In the genomic region with DNA sequence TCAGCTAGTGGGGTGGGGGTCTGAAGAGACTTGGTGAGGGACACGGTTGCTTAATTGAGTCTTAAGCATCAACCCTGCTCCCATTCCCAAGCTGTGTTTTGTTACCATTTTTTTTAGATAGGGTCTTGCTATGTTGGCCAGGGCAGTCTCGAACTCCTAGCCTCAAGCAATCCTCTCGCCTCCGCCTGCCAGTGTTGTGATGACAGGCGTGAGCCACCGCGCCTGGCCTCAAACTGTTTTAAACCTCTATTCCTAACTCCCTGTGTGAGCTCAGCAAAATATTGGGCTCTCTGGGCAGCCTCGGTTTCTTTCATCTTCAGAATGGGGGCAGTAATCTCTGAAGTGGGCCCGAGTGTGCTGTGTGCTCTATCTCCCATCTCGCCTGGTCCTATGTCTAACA, we compare ENCODE assay signal across 15 cellular contexts. TPM values are rescaled to one million over a fixed set of nuclear protein-coding genes. Genes with fewer than 3 reads are reported as not detected.
DNase-seq lines count a peak whose midpoint lies in the region; ATAC-seq and TF ChIP-seq lines count a peak whose summit lies in the region.
"Had no signal": no experiment of that assay in that cellular context is flagged by ENCODE, and none has a peak within 500 bp of the region (broad histone marks: within the 10 kb centered on the region; RNA-seq: fewer than 3 reads in every experiment).

No MANE protein-coding gene starts in this region.

- whole genome bisulfite sequencing in spleen, 5 donors = 84 to 93% (median 90%) methylated on average over 10 of the region's 10 CpGs

- H3K4me1 ChIP-seq in iPS-15b (ENCODE audit: control insufficient read depth, insufficient read depth, low read length) (peaks cover 20% of the 10 kb centered on the region), spleen (peaks cover 0 to 36% (median 11%) of the 10 kb centered on the region in 6 donors)

- H3K9me3 Mint-ChIP-seq in stimulated activated naive CD8-positive, alpha-beta T cell treated with anti-CD3 and anti-CD28 coated beads, Interleukin-15, Interleukin-2, amounts not matched to agents 100 ng/mL and 50 ng/mL, for 24 hours = no peaks in the 10 kb centered on the region
- H3K9me3 Mint-ChIP-seq in stimulated activated naive CD8-positive, alpha-beta T cell treated with anti-CD3 and anti-CD28 coated beads, Interleukin-15, amount 100 ng/mL, for 72 hours = no peaks in the 10 kb centered on the region
- no peaks in the 10 kb centered on the region for H3K9me3 Mint-ChIP-seq in IgD-negative memory B cell

- H3K4me3 Mint-ChIP-seq in stimulated activated naive CD8-positive, alpha-beta T cell treated with anti-CD3 and anti-CD28 coated beads, Interleukin-15, Interleukin-2, amounts not matched to agents 100 ng/mL and 50 ng/mL, for 24 hours = peak overlapping the region; percentile 27
- peak overlapping the region in 1 of 2 donors; percentile 21 for H3K4me3 Mint-ChIP-seq in stimulated activated naive CD8-positive, alpha-beta T cell treated with anti-CD3 and anti-CD28 coated beads, Interleukin-15, amount 100 ng/mL, for 72 hours
- H3K4me3 Mint-ChIP-seq in IgD-negative memory B cell = peak overlapping the region in 3 of 4 donors; percentile 28 to 65 (median 55)

- no peaks in the 10 kb centered on the region for H3K27me3 Mint-ChIP-seq in stimulated activated naive CD8-positive, alpha-beta T cell treated with anti-CD3 and anti-CD28 coated beads, Interleukin-15, Interleukin-2, amounts not matched to agents 100 ng/mL and 50 ng/mL, for 24 hours
- H3K27me3 Mint-ChIP-seq in stimulated activated naive CD8-positive, alpha-beta T cell treated with anti-CD3 and anti-CD28 coated beads, Interleukin-15, amount 100 ng/mL, for 72 hours = peaks cover 8% of the 10 kb centered on the region
- H3K27me3 Mint-ChIP-seq in IgD-negative memory B cell = peaks cover 2% of the 10 kb centered on the region

- no peak overlapping the region for H3K9ac ChIP-seq in iPS-15b (ENCODE audit: low read depth, low read length)

- H3K27ac Mint-ChIP-seq in stimulated activated naive CD8-positive, alpha-beta T cell treated with anti-CD3 and anti-CD28 coated beads, Interleukin-15, Interleukin-2, amounts not matched to agents 100 ng/mL and 50 ng/mL, for 24 hours = no peak overlapping the region
- H3K27ac Mint-ChIP-seq in stimulated activated naive CD8-positive, alpha-beta T cell treated with anti-CD3 and anti-CD28 coated beads, Interleukin-15, amount 100 ng/mL, for 72 hours = no peak overlapping the region
- peak overlapping the region in 1 of 3 donors; percentile 7 for H3K27ac Mint-ChIP-seq in IgD-negative memory B cell

- H3K27me3 ChIP-seq in iPS-15b (ENCODE audit: control insufficient read depth, insufficient read depth, low read length) = peaks cover 85% of the 10 kb centered on the region
- H3K27me3 ChIP-seq in spleen (replicated peaks in 1 of 7) = peaks cover 0 to 4% (median 0%) of the 10 kb centered on the region in 7 donors
- H3K27me3 ChIP-seq: suprapubic skin had no signal

- no peak for TF ChIP-seq POLR2A in spleen (IDR thresholded peaks at IDR 0.05)

- no peak overlapping the region for H3K27ac ChIP-seq in spleen
- H3K27ac ChIP-seq in substantia nigra (ENCODE audit: low read depth, low read length, poor library complexity, severe bottlenecking) = no peak overlapping the region
- H3K27ac ChIP-seq: cardiac muscle cell, suprapubic skin had no signal

- H3K9me3 ChIP-seq in iPS-15b (ENCODE audit: control insufficient read depth, insufficient read depth, low read length) = no peaks in the 10 kb centered on the region
- H3K9me3 ChIP-seq in spleen = no peaks in the 10 kb centered on the region
- H3K9me3 ChIP-seq: suprapubic skin had no signal

- H3K36me3 ChIP-seq in iPS-15b (ENCODE audit: control insufficient read depth, insufficient read depth, low read length) = no peaks in the 10 kb centered on the region
- no peaks in the 10 kb centered on the region for H3K36me3 ChIP-seq in spleen
- H3K36me3 ChIP-seq: cardiac muscle cell, suprapubic skin had no signal

- peak overlapping the region; percentile 63 for H3K4me3 ChIP-seq in iPS-15b (ENCODE audit: low read depth, low read length)
- no peak overlapping the region for H3K4me3 ChIP-seq in spleen

- no peaks in the 10 kb centered on the region for H3K36me3 Mint-ChIP-seq in stimulated activated naive CD8-positive, alpha-beta T cell treated with anti-CD3 and anti-CD28 coated beads, Interleukin-15, Interleukin-2, amounts not matched to agents 100 ng/mL and 50 ng/mL, for 24 hours (ENCODE audit: low read depth)
- H3K36me3 Mint-ChIP-seq in IgD-negative memory B cell = peaks cover 2% of the 10 kb centered on the region

- no peak for DNase-seq in stimulated activated naive CD8-positive, alpha-beta T cell treated with anti-CD3 and anti-CD28 coated beads, Interleukin-15, amount 100 ng/mL, for 72 hours
- DNase-seq in NCI-H2107 (lab: John Stamatoyannopoulos, UW) (no peak), spleen (no peak), substantia nigra (lab: John Stamatoyannopoulos, UW) (no peak), inferior parietal cortex (ENCODE audit: extremely low spot score) (no peak)
- DNase-seq: effector CD8-positive, alpha-beta T cell; GOT3; MM.1S; NCI-H1930; NCI-H524 treated with DMSO at 0.1 percent for 48 hours had no signal

- intact Hi-C loops in spleen (cut with DNase I; ENCODE audit: low total_unique reads) = no loop called here

- TF ChIP-seq CTCF in spleen (IDR thresholded peaks at IDR 0.05 in 8 of 11, conservative IDR thresholded peaks at IDR 0.05 in 3 of 11) = no peak

- ATAC-seq in stimulated activated naive CD8-positive, alpha-beta T cell treated with anti-CD3 and anti-CD28 coated beads, Interleukin-15, amount 100 ng/mL, for 72 hours = no peak

- peaks cover 9% of the 10 kb centered on the region for H3K4me1 Mint-ChIP-seq in stimulated activated naive CD8-positive, alpha-beta T cell treated with anti-CD3 and anti-CD28 coated beads, Interleukin-15, Interleukin-2, amounts not matched to agents 100 ng/mL and 50 ng/mL, for 24 hours (ENCODE audit: low read depth)
- H3K4me1 Mint-ChIP-seq in stimulated activated naive CD8-positive, alpha-beta T cell treated with anti-CD3 and anti-CD28 coated beads, Interleukin-15, amount 100 ng/mL, for 72 hours = peaks cover 24% of the 10 kb centered on the region
- H3K4me1 Mint-ChIP-seq in IgD-negative memory B cell = peaks cover 8 to 20% (median 12%) of the 10 kb centered on the region in 3 donors

RNA-seq across cellular contexts. Expression of gene BCORL1, which starts 26.3 kb away (rescaled TPM):
- polyA plus RNA-seq in IgD-negative memory B cell (3.2 TPM), spleen (1 to 10 TPM in 1 of 3 donors, under 1 TPM in 2; 0.85 to 3.5 (median 0.86) TPM)
- total RNA-seq in spleen = 10 to 100 TPM in 5 of 7 donors, 1 to 10 TPM in 2; 6.5 to 18.1 (median 16.6) TPM

RNA-seq across cellular contexts. Expression of gene UTP14A, which starts 50.2 kb away (rescaled TPM):
- polyA plus RNA-seq in IgD-negative memory B cell = 15.9 TPM
- total RNA-seq in spleen = 10 to 100 TPM; 12.6 to 17.3 (median 14.6) TPM
- 10 to 100 TPM; 11.2 to 14.0 (median 12.3) TPM for polyA plus RNA-seq in spleen
